In the genomic region with DNA sequence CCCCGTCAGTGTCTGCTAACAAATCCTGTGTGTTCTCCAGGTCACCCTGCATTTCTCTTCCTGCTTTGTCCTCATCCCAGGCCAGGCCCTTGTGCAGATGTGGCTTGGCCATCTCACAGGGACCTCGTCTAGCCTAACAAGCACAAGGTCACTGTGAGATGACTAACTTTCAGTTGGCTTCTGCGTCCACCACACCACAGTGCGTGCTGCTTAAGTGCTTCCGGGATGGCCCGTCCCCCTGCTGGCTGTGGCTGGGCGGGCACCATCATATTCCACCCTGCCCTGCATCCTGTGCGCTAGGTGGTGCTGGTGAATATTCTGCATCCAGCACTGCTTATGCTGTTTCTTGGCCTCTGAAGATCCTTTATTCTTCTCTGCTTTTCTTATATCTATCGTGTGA, we compare ENCODE assay signal across 8 cellular contexts. TPM values are rescaled to one million over a fixed set of nuclear protein-coding genes. Genes with fewer than 3 reads are reported as not detected.
A peak's percentile ranks its signal among the peaks of the same experiment; 100 is the strongest.
DNase-seq lines count a peak whose midpoint lies in the region; ATAC-seq, FAIRE-seq and TF ChIP-seq lines count a peak whose summit lies in the region.

No MANE protein-coding gene starts in this region.

- H3K36me3 ChIP-seq in neural progenitor cell = no peaks in the 10 kb centered on the region
- peaks cover 2 to 6% of the 10 kb centered on the region in 2 donors for H3K36me3 ChIP-seq in small intestine (ENCODE audit: control insufficient read depth in 2 of 2, insufficient read depth in 2 of 2, low read length in 2 of 2)

- ATAC-seq in HG03457 (IDR thresholded peaks at IDR 0.05; ENCODE audit: unreplicated experiment) = no peak

- H3K9me3 ChIP-seq in neural progenitor cell (ENCODE audit: low read depth) (no peaks in the 10 kb centered on the region), small intestine (ENCODE audit: control insufficient read depth, low read depth) (no peaks in the 10 kb centered on the region)

- WGBS in small intestine, 3 donors = 66 to 94% (median 81%) methylated on average over 9 of the region's 9 CpGs

- H3F3A ChIP-seq in neural progenitor cell (ENCODE audit: low read depth) = peaks cover 44% of the 10 kb centered on the region

- no peak overlapping the region for H3K4me3 Mint-ChIP-seq in IgD-negative memory B cell
- no peak overlapping the region for H3K4me3 Mint-ChIP-seq in chondrocyte (ENCODE audit: unreplicated experiment)
- H3K4me3 Mint-ChIP-seq in neural progenitor cell = no peak overlapping the region

- H3K4me2 ChIP-seq in neural progenitor cell = no peak overlapping the region

- H3K27me3 Mint-ChIP-seq in IgD-negative memory B cell (no peaks in the 10 kb centered on the region), chondrocyte (ENCODE audit: low read depth) (no peaks in the 10 kb centered on the region), neural progenitor cell (ENCODE audit: insufficient read depth, low read depth) (peaks cover 5% of the 10 kb centered on the region)

- H3K36me3 Mint-ChIP-seq in IgD-negative memory B cell (peaks cover 5% of the 10 kb centered on the region), chondrocyte (ENCODE audit: low read depth) (peaks cover 7% of the 10 kb centered on the region), neural progenitor cell (peaks cover 36% of the 10 kb centered on the region)

- H3K79me2 ChIP-seq in neural progenitor cell (ENCODE audit: low read depth) = no peaks in the 10 kb centered on the region

- H3K4me1 Mint-ChIP-seq in IgD-negative memory B cell = no peaks in the 10 kb centered on the region
- H3K4me1 Mint-ChIP-seq in chondrocyte (ENCODE audit: low read depth) = peaks cover 89% of the 10 kb centered on the region
- peaks cover 32% of the 10 kb centered on the region for H3K4me1 Mint-ChIP-seq in neural progenitor cell

- H3K4me1 ChIP-seq in neural progenitor cell = peaks cover 36% of the 10 kb centered on the region
- H3K4me1 ChIP-seq in small intestine (ENCODE audit: control insufficient read depth in 2 of 2, insufficient read depth in 1 of 2, low read depth in 1 of 2, low read length in 1 of 2) = no peaks in the 10 kb centered on the region

- no peak overlapping the region for H3K27ac ChIP-seq in neural progenitor cell
- no peak overlapping the region for H3K27ac ChIP-seq in small intestine (ENCODE audit: low read depth in 1 of 2, low read length in 1 of 2)

- peak overlapping the region in 2 of 3 donors; percentile 39 to 92 for H3K27ac Mint-ChIP-seq in IgD-negative memory B cell
- H3K27ac Mint-ChIP-seq in chondrocyte (ENCODE audit: unreplicated experiment) = peak overlapping the region; percentile 85
- H3K27ac Mint-ChIP-seq in neural progenitor cell = no peak overlapping the region

- H3K9me3 Mint-ChIP-seq in IgD-negative memory B cell = no peaks in the 10 kb centered on the region
- H3K9me3 Mint-ChIP-seq in chondrocyte (ENCODE audit: low read depth) = no peaks in the 10 kb centered on the region
- H3K9me3 Mint-ChIP-seq in neural progenitor cell = no peaks in the 10 kb centered on the region

- DNase-seq in GM12865 (ENCODE audit: low read depth) = peak; percentile 56
- DNase-seq in chondrocyte (ENCODE audit: low spot score) = no peak
- peak; percentile 52 for DNase-seq in neural progenitor cell (ENCODE audit: low spot score)
- DNase-seq in DMS153 (lab: John Stamatoyannopoulos, UW) = no peak
- DNase-seq in small intestine = no peak
- no peak for DNase-seq in NCI-H2107 (lab: John Stamatoyannopoulos, UW)

- H2AFZ ChIP-seq in neural progenitor cell (replicated peaks) = no peak overlapping the region

- H3K27me3 ChIP-seq in neural progenitor cell = no peaks in the 10 kb centered on the region
- no peaks in the 10 kb centered on the region for H3K27me3 ChIP-seq in small intestine (ENCODE audit: control insufficient read depth in 2 of 2, insufficient read depth in 2 of 2, low read length in 2 of 2)

- no peak for FAIRE-seq in small intestine (lab: Jason Lieb, UNC)

- H3K9ac ChIP-seq in neural progenitor cell = no peak overlapping the region

- H3K4me3 ChIP-seq in GM12865 (ENCODE audit: low read depth, low read length) = no peak overlapping the region
- no peak overlapping the region for H3K4me3 ChIP-seq in neural progenitor cell
- no peak overlapping the region for H3K4me3 ChIP-seq in small intestine (ENCODE audit: low read depth in 1 of 2, low read length in 2 of 2)

- peak; percentile 45 for TF ChIP-seq CTCF in GM12865 (IDR thresholded peaks at IDR 0.05; ENCODE audit: insufficient read depth, low read depth, low read length, missing control alignments)
- peak; percentile 69 for TF ChIP-seq CTCF in chondrocyte (IDR thresholded peaks at IDR 0.05)
- peak; percentile 71 for TF ChIP-seq CTCF in neural progenitor cell (IDR thresholded peaks at IDR 0.05)

- H4K20me1 ChIP-seq in neural progenitor cell (ENCODE audit: low read depth) = peaks cover 16% of the 10 kb centered on the region

RNA-seq across cellular contexts. Expression of gene RBBP7, which starts 33.8 kb away (rescaled TPM):
- polyA plus RNA-seq in IgD-negative memory B cell (170 TPM), small intestine (100 to 1,000 TPM in 1 of 3 donors, 10 to 100 TPM in 2; 50.5 to 113 (median 65.7) TPM)
- total RNA-seq in chondrocyte (122 to 151 TPM (median 142 TPM) in 3 replicates), neural progenitor cell (ENCODE audit: low replicate concordance) (314 and 425 TPM in 2 replicates)

RNA-seq across cellular contexts. Expression of gene TXLNG, which starts 50.1 kb away (rescaled TPM):
- 17.1 TPM for polyA plus RNA-seq in IgD-negative memory B cell
- total RNA-seq in chondrocyte = 8.9 to 11.6 TPM (median 9.1 TPM) in 3 replicates
- 26.6 and 37.1 TPM in 2 replicates for total RNA-seq in neural progenitor cell (ENCODE audit: low replicate concordance)
- polyA plus RNA-seq in small intestine = 1 to 10 TPM; 5.4 to 9.6 (median 8.9) TPM

Comparison
In these comparisons a context has a peak if more than half of its experiments do, and no peak if none do; other contexts are left out.
1. DNase-seq: peak in GM12865 (single experiment) and neural progenitor cell (single experiment); none in chondrocyte (single experiment), DMS153 (single experiment), small intestine (single experiment) and NCI-H2107 (single experiment).
2. Peak in every context shown above with its lines, with median percentiles within 50 percentile points of each other: CTCF ChIP-seq.